8 cellular contexts compared by ENCODE assay signal in genomic region chr21:25801217-25802015, GRCh38.
A peak's percentile ranks its signal among the peaks of the same experiment; 100 is the strongest.
DNase-seq lines count a peak whose midpoint lies in the region; TF ChIP-seq lines count a peak whose summit lies in the region.

No MANE protein-coding gene starts in this region.

- WGBS in SK-N-SH (ENCODE audit: low lambda C conversion rate): 49% methylated on average over 20 of the region's 20 CpGs

- no peak for TF ChIP-seq EP300 in SK-N-SH (IDR thresholded peaks at IDR 0.05; ENCODE audit: borderline replicate concordance in 1 of 2, low read depth in 1 of 2, low read length in 1 of 2)

- intact Hi-C loops in head of caudate nucleus (cut with DNase I): no loop called here
- intact Hi-C loops in posterior vena cava (cut with DNase I): no loop called here

- no peaks in the 10 kb centered on the region for H3K9me2 ChIP-seq in Loucy (replicated peaks; ENCODE audit: low read depth, low read length)
- H3K9me2 ChIP-seq in SK-N-SH: no peaks in the 10 kb centered on the region

- H2AFZ ChIP-seq in Loucy (ENCODE audit: low read length): peak overlapping the region; percentile 67; the same call in 1 of the 2 replicates
- H2AFZ ChIP-seq in SK-N-SH (ENCODE audit: low read depth): peak overlapping the region; percentile 59; the same call in 1 of the 2 replicates

- no peak overlapping the region for H3K9ac ChIP-seq in Loucy (ENCODE audit: low read depth, low read length, poor library complexity, severe bottlenecking)
- no peak overlapping the region for H3K9ac ChIP-seq in SK-N-SH

- peak; percentile 87 for DNase-seq in GM10248 (ENCODE audit: extremely low spot score)
- DNase-seq in HCEC 1CT: peak; percentile 81
- peak; percentile 79 for DNase-seq in SK-N-SH
- DNase-seq in activated naive CD4-positive, alpha-beta T cell treated with anti-CD3 and anti-CD28 coated beads, Interleukin-2, amount 10 ng/mL, durations not matched to agents 7 days and 5 days: peak; percentile 92
- peak; percentile 25 to 87 (median 70) for DNase-seq in head of caudate nucleus
- DNase-seq in posterior vena cava (ENCODE audit: low spot score): peak; percentile 90
- peak; percentile 81 for DNase-seq in ureter (ENCODE audit: low spot score)

- H3K4me1 ChIP-seq in Loucy (ENCODE audit: insufficient read depth, low read length, poor library complexity, severe bottlenecking) (no peaks in the 10 kb centered on the region), SK-N-SH (ENCODE audit: control insufficient read depth in 1 of 2, insufficient read depth in 2 of 2, low read depth in 1 of 2, low read length in 1 of 2) (no peaks in the 10 kb centered on the region)

- no peaks in the 10 kb centered on the region for H3K36me3 ChIP-seq in Loucy (ENCODE audit: insufficient read depth, low read length)
- no peaks in the 10 kb centered on the region for H3K36me3 ChIP-seq in SK-N-SH (replicated peaks in 1 of 2; ENCODE audit: control insufficient read depth in 1 of 2, insufficient read depth in 2 of 2, low read length in 1 of 2)

- peaks cover 5% of the 10 kb centered on the region for H3K4me1 Mint-ChIP-seq in activated naive CD4-positive, alpha-beta T cell treated with anti-CD3 and anti-CD28 coated beads, Interleukin-2, amount 10 ng/mL, durations not matched to agents 7 days and 5 days

- H3K36me3 Mint-ChIP-seq in activated naive CD4-positive, alpha-beta T cell treated with anti-CD3 and anti-CD28 coated beads, Interleukin-2, amount 10 ng/mL, durations not matched to agents 7 days and 5 days: no peaks in the 10 kb centered on the region

- H3K79me2 ChIP-seq in Loucy (ENCODE audit: insufficient read depth, low read length) (no peaks in the 10 kb centered on the region), SK-N-SH (ENCODE audit: insufficient read depth) (no peaks in the 10 kb centered on the region)

- H4K20me1 ChIP-seq in Loucy (ENCODE audit: insufficient read depth, low read length, poor library complexity, severe bottlenecking) (no peaks in the 10 kb centered on the region), SK-N-SH (ENCODE audit: insufficient read depth) (no peaks in the 10 kb centered on the region)

- TF ChIP-seq CTCF in GM10248 (IDR thresholded peaks at IDR 0.05; ENCODE audit: control extremely low read depth, extremely low read depth, low read depth, missing control alignments) (peak; percentile 99), Loucy (conservative IDR thresholded peaks at IDR 0.05; ENCODE audit: low read length) (peak; percentile 100), SK-N-SH (IDR thresholded peaks at IDR 0.05) (peak; percentile 99)

- H3K27me3 ChIP-seq in Loucy (ENCODE audit: insufficient read depth, low read length, poor library complexity, severe bottlenecking): peaks cover 9% of the 10 kb centered on the region
- H3K27me3 ChIP-seq in SK-N-SH (ENCODE audit: insufficient read depth): no peaks in the 10 kb centered on the region; the same call in 1 of the 2 replicates

- no peak overlapping the region for H3K27ac ChIP-seq in SK-N-SH (ENCODE audit: low read depth in 2 of 2, low read length in 1 of 2)

- H3F3A ChIP-seq in Loucy (ENCODE audit: low read depth): no peaks in the 10 kb centered on the region
- no peaks in the 10 kb centered on the region for H3F3A ChIP-seq in SK-N-SH (replicated peaks; ENCODE audit: insufficient read depth)

- peak overlapping the region; percentile 39 for H3K4me2 ChIP-seq in Loucy (ENCODE audit: low read depth, low read length, poor library complexity, severe bottlenecking)
- H3K4me2 ChIP-seq in SK-N-SH: peak overlapping the region; percentile 37; the same call in 1 of the 2 replicates

- peaks cover 27% of the 10 kb centered on the region for H3K27me3 Mint-ChIP-seq in activated naive CD4-positive, alpha-beta T cell treated with anti-CD3 and anti-CD28 coated beads, Interleukin-2, amount 10 ng/mL, durations not matched to agents 7 days and 5 days

- H3K9me3 ChIP-seq in Loucy (ENCODE audit: insufficient read depth, low read depth, low read length): no peaks in the 10 kb centered on the region
- no peaks in the 10 kb centered on the region for H3K9me3 ChIP-seq in SK-N-SH

- H3K4me3 Mint-ChIP-seq in activated naive CD4-positive, alpha-beta T cell treated with anti-CD3 and anti-CD28 coated beads, Interleukin-2, amount 10 ng/mL, durations not matched to agents 7 days and 5 days: no peak overlapping the region

- CTCF ChIA-PET in GM10248 (lab: Yijun Ruan, JAX): interaction anchor here (0.5 to 3.6 kb wide), 53 partner anchors 7 to 845 kb away, joined by 3 to 27 read pairs (median 4); partner anchors contain the start of genes ATP5PF and GABPA
- CTCF ChIA-PET in SK-N-SH (lab: Yijun Ruan, JAX): interaction anchor here (0.5 to 3.0 kb wide), 39 partner anchors 8 to 886 kb away, joined by 3 to 30 read pairs (median 4); partner anchors contain the start of genes ATP5PF, GABPA and MRPL39
- CTCF ChIA-PET in activated naive CD4-positive, alpha-beta T cell treated with anti-CD3 and anti-CD28 coated beads, Interleukin-2, amount 10 ng/mL, durations not matched to agents 7 days and 5 days (lab: Charles Lee): interaction anchor here (0.5 to 2.8 kb wide), 22 partner anchors 11 to 860 kb away, joined by 3 to 15 read pairs (median 3); partner anchors contain the start of genes ATP5PF and GABPA

- H3K4me3 ChIP-seq in Loucy (ENCODE audit: low read length, poor library complexity, severe bottlenecking) (no peak overlapping the region), SK-N-SH (ENCODE audit: low read depth in 2 of 2, low read length in 1 of 2) (peak overlapping the region in 1 of 2 experiments; percentile 63; a peak in 1 of 4 replicates)

- TF ChIP-seq RAD21 in SK-N-SH (IDR thresholded peaks at IDR 0.05; ENCODE audit: low read length): peak; percentile 65

- H3K27ac Mint-ChIP-seq in activated naive CD4-positive, alpha-beta T cell treated with anti-CD3 and anti-CD28 coated beads, Interleukin-2, amount 10 ng/mL, durations not matched to agents 7 days and 5 days: no peak overlapping the region

- POLR2A ChIA-PET in GM10248 (lab: Yijun Ruan, JAX): no interaction called here
- POLR2A ChIA-PET in SK-N-SH (lab: Yijun Ruan, JAX): no interaction called here

- H3K9me3 Mint-ChIP-seq in activated naive CD4-positive, alpha-beta T cell treated with anti-CD3 and anti-CD28 coated beads, Interleukin-2, amount 10 ng/mL, durations not matched to agents 7 days and 5 days: no peaks in the 10 kb centered on the region

TF ChIP-seq in SK-N-SH, 30 proteins besides CTCF, POLR2A, EP300 and RAD21:
- TF ChIP-seq MAX (IDR thresholded peaks at IDR 0.05; ENCODE audit: low read depth): 0 out of 2 replicates have a peak, but pooled peaks have one; percentile 15
- no peak for TF ChIP-seq RCOR1 (IDR thresholded peaks at IDR 0.05; ENCODE audit: low read length)
- peak; percentile 74 for TF ChIP-seq SMC3 (IDR thresholded peaks at IDR 0.05; ENCODE audit: low read depth, low read length)
